ENCODE assay signal across 10 cellular contexts in the genomic region with DNA sequence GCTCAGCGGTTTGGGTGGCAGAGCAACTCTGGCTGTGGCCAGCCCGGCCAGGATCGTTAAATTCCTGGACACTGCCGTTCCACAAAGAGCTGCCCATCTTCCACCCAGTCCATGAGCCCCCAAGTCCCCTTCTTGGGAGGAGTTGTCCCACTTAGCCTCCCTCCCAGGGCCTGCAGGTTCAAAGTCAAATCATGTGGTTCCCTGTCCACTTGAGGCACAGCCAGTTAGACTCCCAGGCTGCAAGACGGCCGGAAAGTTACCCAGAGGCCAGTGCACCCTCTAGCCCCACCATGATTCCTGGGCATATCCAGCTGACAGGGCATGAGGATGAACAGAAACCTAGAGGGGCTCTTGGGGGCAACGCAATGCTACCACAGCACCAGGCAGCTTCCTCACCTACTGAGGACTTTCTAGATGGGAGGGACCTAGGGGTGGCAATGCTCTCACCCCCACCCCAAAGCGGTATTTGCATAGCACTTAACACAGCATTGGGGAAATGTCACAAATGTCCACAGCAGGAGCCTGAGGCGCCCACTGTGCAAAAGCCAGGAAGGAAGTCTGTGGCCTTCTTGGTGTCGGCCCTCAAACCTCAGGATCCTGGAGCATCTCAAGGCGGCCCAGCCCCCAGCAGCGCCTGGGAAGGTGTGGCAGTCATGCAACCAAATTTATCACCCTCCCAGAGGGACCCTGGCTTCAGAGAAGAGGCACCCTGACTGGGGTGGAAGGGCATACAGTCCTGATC. TPM values are rescaled to one million over a fixed set of nuclear protein-coding genes. Genes with fewer than 3 reads are reported as not detected.
DNase-seq lines count a peak whose midpoint lies in the region; ATAC-seq and TF ChIP-seq lines count a peak whose summit lies in the region.
"Had no signal": no experiment of that assay in that cellular context is flagged by ENCODE, and none has a peak within 500 bp of the region (broad histone marks: within the 10 kb centered on the region; RNA-seq: fewer than 3 reads in every experiment).

No MANE protein-coding gene starts in this region.

- 6% methylated on average over 12 of the region's 12 CpGs for WGBS in HUES64
- WGBS in tibial nerve, 2 donors = 47 to 48% methylated on average over 12 of the region's 12 CpGs

- H3K9me3 ChIP-seq in HUES64 (ENCODE audit: insufficient read depth, low read depth, low read length) (no peaks in the 10 kb centered on the region), tibial nerve (no peaks in the 10 kb centered on the region)
- H3K9me3 ChIP-seq: upper lobe of left lung had no signal

- H3K36me3 ChIP-seq in HUES64 (ENCODE audit: insufficient read depth, low read length) = no peaks in the 10 kb centered on the region
- H3K36me3 ChIP-seq in tibial nerve = no peaks in the 10 kb centered on the region
- H3K36me3 ChIP-seq: upper lobe of left lung had no signal

- no peak for TF ChIP-seq POLR2A in erythroblast (IDR thresholded peaks at IDR 0.05; ENCODE audit: low read length)
- no peak for TF ChIP-seq POLR2A in tibial nerve (IDR thresholded peaks at IDR 0.05)

- H3K27me3 ChIP-seq in HUES64 (ENCODE audit: insufficient read depth, low read length) (peaks cover 84% of the 10 kb centered on the region), tibial nerve (peaks cover 0 to 69% of the 10 kb centered on the region in 2 donors)

- no peaks in the 10 kb centered on the region for H3K9me3 Mint-ChIP-seq in activated T-helper 2 cell treated with anti-CD3 and anti-CD28 coated beads, Interferon-gamma antibody, Interleukin-2, Interleukin-4, amounts not matched to agents 10 μg/mL and 5 μg/mL and 100 μg/mL, durations not matched to agents 14 hours and 24 hours and 36 hours
- H3K9me3 Mint-ChIP-seq in natural killer cell = no peaks in the 10 kb centered on the region

- TF ChIP-seq CTCF in natural killer cell (IDR thresholded peaks at IDR 0.05) = no peak
- no peak for TF ChIP-seq CTCF in tibial nerve (IDR thresholded peaks at IDR 0.05)

- H3K4me1 ChIP-seq in HUES64 (ENCODE audit: insufficient read depth, low read length) = peaks cover 24% of the 10 kb centered on the region
- H3K4me1 ChIP-seq in tibial nerve = peaks cover 0 to 32% (median 8%) of the 10 kb centered on the region in 4 donors

- peaks cover 42% of the 10 kb centered on the region for H3K27me3 Mint-ChIP-seq in activated T-helper 2 cell treated with anti-CD3 and anti-CD28 coated beads, Interferon-gamma antibody, Interleukin-2, Interleukin-4, amounts not matched to agents 10 μg/mL and 5 μg/mL and 100 μg/mL, durations not matched to agents 14 hours and 24 hours and 36 hours (ENCODE audit: low read depth)
- peaks cover 7 to 10% of the 10 kb centered on the region in 2 donors for H3K27me3 Mint-ChIP-seq in natural killer cell (ENCODE audit: low read depth in 2 of 2)

- peaks cover 2% of the 10 kb centered on the region for H3K4me1 Mint-ChIP-seq in activated T-helper 2 cell treated with anti-CD3 and anti-CD28 coated beads, Interferon-gamma antibody, Interleukin-2, Interleukin-4, amounts not matched to agents 10 μg/mL and 5 μg/mL and 100 μg/mL, durations not matched to agents 14 hours and 24 hours and 36 hours (ENCODE audit: low read depth)
- H3K4me1 Mint-ChIP-seq in natural killer cell = peaks cover 5 to 6% of the 10 kb centered on the region in 2 donors

- TF ChIP-seq EP300 in tibial nerve (IDR thresholded peaks at IDR 0.05) = no peak

- no peak overlapping the region for H3K27ac Mint-ChIP-seq in activated T-helper 2 cell treated with anti-CD3 and anti-CD28 coated beads, Interferon-gamma antibody, Interleukin-2, Interleukin-4, amounts not matched to agents 10 μg/mL and 5 μg/mL and 100 μg/mL, durations not matched to agents 14 hours and 24 hours and 36 hours
- no peak overlapping the region for H3K27ac Mint-ChIP-seq in natural killer cell

- peak overlapping the region; percentile 42 for H3K4me3 ChIP-seq in HUES64 (ENCODE audit: low read length)
- no peak overlapping the region for H3K4me3 ChIP-seq in tibial nerve

- DNase-seq in SIG-M5 treated with dmso at 0.1 percent for 504 hours (lab: John Stamatoyannopoulos, UW; ENCODE audit: unreplicated experiment) (peak; percentile 26), SIG-M5 (lab: John Stamatoyannopoulos, UW) (no peak), natural killer cell (no peak), erythroblast (lab: John Stamatoyannopoulos, UW) (no peak), cerebellar cortex (ENCODE audit: low spot score) (no peak), tibial nerve (ENCODE audit: low spot score in 2 of 2) (no peak)
- no peak for DNase-seq in activated T-helper 2 cell treated with anti-CD3 and anti-CD28 coated beads, Interferon-gamma antibody, Interleukin-2, Interleukin-4, amounts not matched to agents 10 μg/mL and 5 μg/mL and 100 μg/mL, durations not matched to agents 14 hours and 24 hours and 36 hours (ENCODE audit: low spot score)
- DNase-seq: stimulated activated CD4-positive, alpha-beta T cell treated with anti-CD3 and anti-CD28 coated beads, Interleukin-4, amount 100 ng/mL, for 4 hours had no signal

- H3K36me3 Mint-ChIP-seq in activated T-helper 2 cell treated with anti-CD3 and anti-CD28 coated beads, Interferon-gamma antibody, Interleukin-2, Interleukin-4, amounts not matched to agents 10 μg/mL and 5 μg/mL and 100 μg/mL, durations not matched to agents 14 hours and 24 hours and 36 hours (ENCODE audit: low read depth) = no peaks in the 10 kb centered on the region
- no peaks in the 10 kb centered on the region for H3K36me3 Mint-ChIP-seq in natural killer cell

- peak; percentile 39 to 62 (median 46) for ATAC-seq in natural killer cell

- peak overlapping the region; percentile 62 for H3K4me3 Mint-ChIP-seq in activated T-helper 2 cell treated with anti-CD3 and anti-CD28 coated beads, Interferon-gamma antibody, Interleukin-2, Interleukin-4, amounts not matched to agents 10 μg/mL and 5 μg/mL and 100 μg/mL, durations not matched to agents 14 hours and 24 hours and 36 hours (ENCODE audit: low read depth)
- peak overlapping the region; percentile 78 for H3K4me3 Mint-ChIP-seq in natural killer cell

- 0 out of 2 replicates have a peak overlapping the region, but pooled peaks have one; percentile 5 for H3K9ac ChIP-seq in HUES64 (ENCODE audit: low read depth, low read length)

- H3K27ac ChIP-seq in HUES64 (ENCODE audit: low read depth, low read length) = peak overlapping the region; percentile 72; the same call in 1 of the 2 replicates
- H3K27ac ChIP-seq in tibial nerve = no peak overlapping the region

- intact Hi-C loops in activated T-helper 2 cell treated with anti-CD3 and anti-CD28 coated beads, Interferon-gamma antibody, Interleukin-2, Interleukin-4, amounts not matched to agents 10 μg/mL and 5 μg/mL and 100 μg/mL, durations not matched to agents 14 hours and 24 hours and 36 hours (cut with micrococcal nuclease) = loop anchor here (5.0 kb wide), 1 partner anchor 44 kb away; a partner anchor contains a TSS
- intact Hi-C loops in natural killer cell (cut with micrococcal nuclease) = no loop called here

RNA-seq across cellular contexts. Expression of a gene that starts 45.4 kb away (rescaled TPM):
- 9.7 TPM for polyA plus RNA-seq in HUES64 (2013, experiment 1 of 2)
- 10.8 TPM for polyA plus RNA-seq in HUES64 (2013, experiment 2 of 2)
- 0.07 TPM in 1 of 2 replicates, not detected in the other for total RNA-seq in activated T-helper 2 cell treated with anti-CD3 and anti-CD28 coated beads, Interferon-gamma antibody, Interleukin-2, Interleukin-4, amounts not matched to agents 10 μg/mL and 5 μg/mL and 100 μg/mL, durations not matched to agents 14 hours and 24 hours and 36 hours
- 1 to 10 TPM in 1 of 3 donors, under 1 TPM in 2; 0.07 to 1.4 (median 0.30) TPM for total RNA-seq in natural killer cell
- total RNA-seq in tibial nerve = under 1 TPM; 0.21 to 0.90 (median 0.73) TPM
